Comparison of ENCODE assay signal across 8 cellular contexts in genomic region chr4:128831526-128832252, GRCh38. TPM values are rescaled to one million over a fixed set of nuclear protein-coding genes. Genes with fewer than 3 reads are reported as not detected.
DNase-seq lines count a peak whose midpoint lies in the region; ATAC-seq and TF ChIP-seq lines count a peak whose summit lies in the region.

No MANE protein-coding gene starts in this region.

- intact Hi-C loops in head of caudate nucleus (cut with DNase I), result no loop called here
- intact Hi-C loops in thyroid gland (cut with DNase I), result no loop called here
- intact Hi-C loops in esophagus squamous epithelium (cut with DNase I), result no loop called here

- DNase-seq in Caki2 (ENCODE audit: low read depth) (peak; percentile 71), NCI-H2227 (lab: John Stamatoyannopoulos, UW; ENCODE audit: unreplicated experiment) (peak; percentile 70), head of caudate nucleus (peak in 23 of 42 donors; percentile 15 to 62 (median 37)), thyroid gland (no peak), cerebellum (ENCODE audit: low spot score) (no peak), Kasumi-1 (lab: John Stamatoyannopoulos, UW) (no peak), esophagus squamous epithelium (lab: John Stamatoyannopoulos, UW) (no peak)

- H3K4me1 ChIP-seq in thyroid gland (peaks cover 68 to 70% of the 10 kb centered on the region in 2 donors), esophagus squamous epithelium (peaks cover 20 to 63% (median 22%) of the 10 kb centered on the region in 3 donors)

- peak; percentile 58 for ATAC-seq in GM21381 (IDR thresholded peaks at IDR 0.05; ENCODE audit: unreplicated experiment)

- H3K27me3 ChIP-seq in thyroid gland (no peaks in the 10 kb centered on the region), esophagus squamous epithelium (no peaks in the 10 kb centered on the region)

- H3K36me3 ChIP-seq in thyroid gland, result peaks cover 0 to 12% of the 10 kb centered on the region in 2 donors
- peaks cover 0 to 43% (median 6%) of the 10 kb centered on the region in 3 donors for H3K36me3 ChIP-seq in esophagus squamous epithelium

- TF ChIP-seq POLR2A in thyroid gland (IDR thresholded peaks at IDR 0.05) (no peak), esophagus squamous epithelium (IDR thresholded peaks at IDR 0.05) (no peak)

- in situ Hi-C loops in Caki2 (cut with HindIII; ENCODE audit: low pct_unique_long_range_greater_than_20kb, low sequenced_read_pairs), result no loop called here

- 62 to 67% methylated on average over 9 of the region's 9 CpGs for WGBS in thyroid gland, 2 donors
- 64 to 70% methylated on average over 9 of the region's 9 CpGs for WGBS in esophagus squamous epithelium, 2 donors

- peak overlapping the region; percentile 48 to 67 (median 65) for H3K27ac ChIP-seq in thyroid gland
- peak overlapping the region in 1 of 4 donors; percentile 36 for H3K27ac ChIP-seq in esophagus squamous epithelium

- no peaks in the 10 kb centered on the region for H3K9me3 ChIP-seq in thyroid gland
- no peaks in the 10 kb centered on the region for H3K9me3 ChIP-seq in esophagus squamous epithelium

- no peak overlapping the region for H3K4me3 ChIP-seq in thyroid gland (replicated peaks in 1 of 3)
- no peak overlapping the region for H3K4me3 ChIP-seq in esophagus squamous epithelium

- TF ChIP-seq CTCF in thyroid gland (IDR thresholded peaks at IDR 0.05) (no peak), esophagus squamous epithelium (IDR thresholded peaks at IDR 0.05) (no peak)

RNA-seq across cellular contexts. Expression of gene JADE1, which starts 22.2 kb away (rescaled TPM):
- 23.2 and 25.2 TPM in 2 replicates for total RNA-seq in Caki2 (2014; rRNA removed; shearing (Covaris generic); ENCODE audit: low replicate concordance)
- 100 to 1,000 TPM in 1 of 4 donors, 10 to 100 TPM in 3; 63.5 to 102 (median 74.4) TPM for total RNA-seq in thyroid gland
- 33.5 TPM for total RNA-seq in cerebellum
- total RNA-seq in esophagus squamous epithelium, result 10 to 100 TPM in 2 of 4 donors, 1 to 10 TPM in 2; 3.6 to 27.1 (median 8.3) TPM

Comparison
In these comparisons a context has a peak if more than half of its experiments do, and no peak if none do; other contexts are left out.
1. DNase-seq: peak in Caki2 (single experiment), NCI-H2227 (single experiment) and head of caudate nucleus (23 of 42); none in thyroid gland (0 of 2), cerebellum (single experiment), Kasumi-1 (0 of 2) and esophagus squamous epithelium (single experiment).